8 cellular contexts compared by ENCODE assay signal in genomic region chr6:158060447-158061360, GRCh38.
A peak's percentile ranks its signal among the peaks of the same experiment; 100 is the strongest.
DNase-seq lines count a peak whose midpoint lies in the region; ATAC-seq, FAIRE-seq and TF ChIP-seq lines count a peak whose summit lies in the region.

No MANE protein-coding gene starts in this region.

- peaks cover 12% of the 10 kb centered on the region for H3K4me1 ChIP-seq in Caco-2
- peaks cover 36% of the 10 kb centered on the region for H3K4me1 ChIP-seq in keratinocyte (ENCODE audit: control insufficient read depth, extremely low read depth, insufficient read depth, low read length)

- H3K36me3 Mint-ChIP-seq in Caco-2 (ENCODE audit: insufficient read depth, unreplicated experiment), result peaks cover 36% of the 10 kb centered on the region

- CTCF ChIA-PET in Caco-2 (lab: Charles Lee), result interaction anchor here (0.8 kb wide), 1 partner anchor 11 kb away, joined by 3 read pairs; no protein-coding TSS in a partner anchor

- intact Hi-C loops in Caco-2 (cut with micrococcal nuclease; ENCODE audit: unreplicated experiment), result no loop called here

- FAIRE-seq in keratinocyte (lab: Jason Lieb, UNC), result peak; percentile 83

- in situ Hi-C loops in brain microvascular endothelial cell (cut with HindIII; ENCODE audit: low pct_ligation_motif_present, low sequenced_read_pairs), result no loop called here

- H3K9me1 ChIP-seq in keratinocyte (ENCODE audit: control insufficient read depth, extremely low read depth, insufficient read depth, low read length), result no peaks in the 10 kb centered on the region

- H3K4me1 Mint-ChIP-seq in Caco-2 (ENCODE audit: low read depth, unreplicated experiment), result no peaks in the 10 kb centered on the region

- peak overlapping the region; percentile 53 for H3K4me2 ChIP-seq in keratinocyte (ENCODE audit: control insufficient read depth, extremely low read depth, insufficient read depth, low read depth, low read length)

- H3K4me3 Mint-ChIP-seq in Caco-2 (ENCODE audit: unreplicated experiment), result no peak overlapping the region

- TF ChIP-seq CTCF in Caco-2 (IDR thresholded peaks at IDR 0.05; ENCODE audit: insufficient read depth in 1 of 2, low read depth in 1 of 2, low read length in 1 of 2, severe bottlenecking in 1 of 2, unreplicated experiment in 1 of 2) (no peak), brain microvascular endothelial cell (IDR thresholded peaks at IDR 0.05; ENCODE audit: low read depth, low read length, missing control alignments) (no peak), keratinocyte (optimal IDR thresholded peaks at IDR 0.05 in 1 of 3, IDR thresholded peaks at IDR 0.05 in 1 of 3, conservative IDR thresholded peaks at IDR 0.05 in 1 of 3; ENCODE audit: extremely low read depth in 1 of 3, insufficient read depth in 2 of 3, low read length in 3 of 3) (no peak)

- H2AFZ ChIP-seq in keratinocyte (ENCODE audit: control insufficient read depth, low read length), result peak overlapping the region; percentile 47

- H3K27me3 ChIP-seq in Caco-2 (replicated peaks; ENCODE audit: control insufficient read depth, insufficient read depth, low read length) (no peaks in the 10 kb centered on the region), brain microvascular endothelial cell (replicated peaks) (no peaks in the 10 kb centered on the region), keratinocyte (ENCODE audit: control insufficient read depth, extremely low read depth, insufficient read depth, low read length) (no peaks in the 10 kb centered on the region)

- peak overlapping the region; percentile 93 for H3K27ac Mint-ChIP-seq in Caco-2 (ENCODE audit: unreplicated experiment)

- ATAC-seq in HG03039 (IDR thresholded peaks at IDR 0.05; ENCODE audit: unreplicated experiment) (no peak), GM21529 (IDR thresholded peaks at IDR 0.05; ENCODE audit: unreplicated experiment) (no peak), GM18520 (IDR thresholded peaks at IDR 0.05; ENCODE audit: unreplicated experiment) (no peak)

- dilution Hi-C loops in keratinocyte (cut with MboI; ENCODE audit: extremely low pct_ligation_motif_present, low sequenced_read_pairs), result no loop called here

- H4K20me1 ChIP-seq in keratinocyte (ENCODE audit: control insufficient read depth, extremely low read depth, insufficient read depth, low read length), result no peaks in the 10 kb centered on the region

- H3K9me3 Mint-ChIP-seq in Caco-2 (ENCODE audit: unreplicated experiment), result no peaks in the 10 kb centered on the region

- BruUV-seq in Caco-2 (replicated peaks; lab: Mats Ljungman, UMichigan), result no TSS peak

- no peaks in the 10 kb centered on the region for H3K79me2 ChIP-seq in keratinocyte (ENCODE audit: control insufficient read depth, insufficient read depth, low read length)

- H3K36me3 ChIP-seq in Caco-2 (ENCODE audit: control insufficient read depth, insufficient read depth, low read length) (peaks cover 5% of the 10 kb centered on the region), brain microvascular endothelial cell (replicated peaks) (peaks cover 80% of the 10 kb centered on the region), keratinocyte (ENCODE audit: control insufficient read depth in 2 of 2, extremely low read depth in 1 of 2, insufficient read depth in 2 of 2, low read length in 2 of 2) (peaks cover 2 to 9% of the 10 kb centered on the region in 2 experiments)

- no peaks in the 10 kb centered on the region for H3K27me3 Mint-ChIP-seq in Caco-2 (ENCODE audit: insufficient read depth, unreplicated experiment)

- H3K9me3 ChIP-seq in Caco-2 (no peaks in the 10 kb centered on the region), keratinocyte (ENCODE audit: control insufficient read depth, low read depth, low read length) (no peaks in the 10 kb centered on the region)

- DNase-seq in Caco-2 (peak; percentile 61 to 73), NCI-H1092 treated with DMSO at 0.1 percent for 48 hours (lab: John Stamatoyannopoulos, UW) (peak; percentile 53), brain microvascular endothelial cell (peak; percentile 89), keratinocyte (ENCODE audit: low read depth, low spot score) (peak; percentile 54), stromal cell of bone marrow (ENCODE audit: low read depth) (peak; percentile 97)

- POLR2A ChIA-PET in Caco-2 (lab: Charles Lee), result no interaction called here

- peak overlapping the region; percentile 94 for H3K27ac ChIP-seq in brain microvascular endothelial cell
- H3K27ac ChIP-seq in keratinocyte (ENCODE audit: control insufficient read depth, insufficient read depth, low read length), result peak overlapping the region; percentile 90

- H3K9ac ChIP-seq in keratinocyte (ENCODE audit: control insufficient read depth, extremely low read depth, insufficient read depth, low read length), result peak overlapping the region; percentile 68

- H3K4me3 ChIP-seq in Caco-2 (ENCODE audit: low read depth, low read length) (no peak overlapping the region), brain microvascular endothelial cell (ENCODE audit: low read depth, low read length) (no peak overlapping the region), keratinocyte (ENCODE audit: control insufficient read depth in 2 of 3, extremely low read depth in 1 of 3, insufficient read depth in 2 of 3, low read depth in 1 of 3, low read length in 3 of 3) (no peak overlapping the region)
